In genomic region chr5:127031147-127031862, GRCh38 we compare ENCODE assay signal across 9 cellular contexts. TPM values are rescaled to one million over a fixed set of nuclear protein-coding genes. Genes with fewer than 3 reads are reported as not detected.
DNase-seq lines count a peak whose midpoint lies in the region; ATAC-seq, FAIRE-seq and TF ChIP-seq lines count a peak whose summit lies in the region.
"Had no signal": no experiment of that assay in that cellular context is flagged by ENCODE, and none has a peak within 500 bp of the region (broad histone marks: within the 10 kb centered on the region; RNA-seq: fewer than 3 reads in every experiment).

No MANE protein-coding gene starts in this region.

- peak overlapping the region; percentile 80 for H3K4me3 Mint-ChIP-seq in central memory CD8-positive, alpha-beta T cell
- peak overlapping the region; percentile 87 for H3K4me3 Mint-ChIP-seq in mesothelial cell of epicardium

- H3K36me3 Mint-ChIP-seq in central memory CD8-positive, alpha-beta T cell (ENCODE audit: insufficient read depth): peaks cover 10% of the 10 kb centered on the region
- no peaks in the 10 kb centered on the region for H3K36me3 Mint-ChIP-seq in mesothelial cell of epicardium

- POLR2A ChIA-PET in RWPE1 (lab: Yijun Ruan, JAX; ENCODE audit: low non-redundant PET): no interaction called here

- H3K27me3 Mint-ChIP-seq in central memory CD8-positive, alpha-beta T cell: peaks cover 19% of the 10 kb centered on the region
- peaks cover 79% of the 10 kb centered on the region for H3K27me3 Mint-ChIP-seq in mesothelial cell of epicardium (ENCODE audit: low read depth)

- TF ChIP-seq CTCF in GM12875 (IDR thresholded peaks at IDR 0.05; ENCODE audit: borderline replicate concordance, insufficient read depth, low read depth, low read length): no peak
- TF ChIP-seq CTCF in HFF-Myc (IDR thresholded peaks at IDR 0.05; ENCODE audit: low read depth, low read length, missing control alignments): no peak
- no peak for TF ChIP-seq CTCF in RWPE1 (conservative IDR thresholded peaks at IDR 0.05; ENCODE audit: low read depth)
- TF ChIP-seq CTCF in mesothelial cell of epicardium (IDR thresholded peaks at IDR 0.05; ENCODE audit: unreplicated experiment): no peak

- no peaks in the 10 kb centered on the region for H3K9me3 Mint-ChIP-seq in central memory CD8-positive, alpha-beta T cell
- no peaks in the 10 kb centered on the region for H3K9me3 Mint-ChIP-seq in mesothelial cell of epicardium

- peaks cover 12% of the 10 kb centered on the region for H3K4me1 Mint-ChIP-seq in central memory CD8-positive, alpha-beta T cell
- peaks cover 12% of the 10 kb centered on the region for H3K4me1 Mint-ChIP-seq in mesothelial cell of epicardium

- no peak for FAIRE-seq in urothelium cell line (lab: Jason Lieb, UNC)
- FAIRE-seq: TTC549 had no signal

- DNase-seq in HFF-Myc (ENCODE audit: extremely low read depth, low read depth) (no peak), RWPE1 (ENCODE audit: low spot score) (no peak), mesothelial cell of epicardium (ENCODE audit: low spot score in 2 of 2, unreplicated experiment in 2 of 2) (peak in 1 of 2 experiments; percentile 42), urothelium cell line (ENCODE audit: low spot score) (peak; percentile 35), cortex of kidney (lab: John Stamatoyannopoulos, UW) (no peak), NCI-H1694 treated with DMSO at 0.1 percent for 48 hours (lab: John Stamatoyannopoulos, UW) (no peak)
- no peak for DNase-seq in central memory CD8-positive, alpha-beta T cell (ENCODE audit: low spot score in 2 of 2)

- H3K27ac Mint-ChIP-seq in central memory CD8-positive, alpha-beta T cell (ENCODE audit: low read depth): no peak overlapping the region
- no peak overlapping the region for H3K27ac Mint-ChIP-seq in mesothelial cell of epicardium

- CTCF ChIA-PET in RWPE1 (lab: Yijun Ruan, JAX): interaction anchor here (0.5 to 1.5 kb wide), 7 partner anchors 156 to 328 kb away, joined by 3 read pairs; no protein-coding TSS in a partner anchor

- H3K4me3 ChIP-seq in GM12875 (ENCODE audit: low read depth, low read length) (peak overlapping the region; percentile 99), HFF-Myc (replicated peaks; ENCODE audit: low read depth, low read length) (peak overlapping the region; percentile 73)

- peak overlapping the region; percentile 69 for H3K27ac ChIP-seq in RWPE1

- ATAC-seq in central memory CD8-positive, alpha-beta T cell (replicated peaks; ENCODE audit: extremely low read depth, poor library complexity, severe bottlenecking): no peak

RNA-seq across cellular contexts. Expression of gene MARCHF3, which starts 0.9 kb away (rescaled TPM):
- total RNA-seq in mesothelial cell of epicardium: 8.0 to 9.4 TPM (median 8.5 TPM) in 3 replicates

RNA-seq across cellular contexts. Expression of gene C5orf63, which starts 42.0 kb away (rescaled TPM):
- 2.0 to 2.3 TPM (median 2.2 TPM) in 3 replicates for total RNA-seq in mesothelial cell of epicardium
